In genomic region chr3:188948658-188949400, GRCh38 we compare ENCODE assay signal across 8 cellular contexts.
DNase-seq lines count a peak whose midpoint lies in the region; ATAC-seq and TF ChIP-seq lines count a peak whose summit lies in the region.

No MANE protein-coding gene starts in this region.

- H3K36me3 Mint-ChIP-seq in endothelial cell (ENCODE audit: low read depth, unreplicated experiment): peaks cover 13% of the 10 kb centered on the region
- H3K36me3 Mint-ChIP-seq in naive thymus-derived CD4-positive, alpha-beta T cell: no peaks in the 10 kb centered on the region

- TF ChIP-seq CTCF in endothelial cell (IDR thresholded peaks at IDR 0.05; ENCODE audit: unreplicated experiment): no peak

- POLR2A ChIA-PET in naive thymus-derived CD4-positive, alpha-beta T cell (lab: Charles Lee): no interaction called here

- H3K4me1 Mint-ChIP-seq in endothelial cell (ENCODE audit: unreplicated experiment): peaks cover 7% of the 10 kb centered on the region
- peaks cover 0 to 24% (median 4%) of the 10 kb centered on the region in 7 donors for H3K4me1 Mint-ChIP-seq in naive thymus-derived CD4-positive, alpha-beta T cell

- peak overlapping the region; percentile 39 for H3K27ac Mint-ChIP-seq in endothelial cell (ENCODE audit: unreplicated experiment)
- no peak overlapping the region for H3K27ac Mint-ChIP-seq in naive thymus-derived CD4-positive, alpha-beta T cell

- no peaks in the 10 kb centered on the region for H3K27me3 ChIP-seq in naive thymus-derived CD4-positive, alpha-beta T cell (ENCODE audit: control insufficient read depth in 2 of 2, insufficient read depth in 2 of 2, low read length in 2 of 2)

- ATAC-seq in naive thymus-derived CD4-positive, alpha-beta T cell: peak; percentile 74
- no peak for ATAC-seq in GM21367 (IDR thresholded peaks at IDR 0.05; ENCODE audit: unreplicated experiment)
- ATAC-seq in HG03460 (IDR thresholded peaks at IDR 0.05; ENCODE audit: unreplicated experiment): no peak
- ATAC-seq in GM19023 (IDR thresholded peaks at IDR 0.05; ENCODE audit: unreplicated experiment): no peak

- peak overlapping the region; percentile 45 for H3K4me3 Mint-ChIP-seq in endothelial cell (ENCODE audit: unreplicated experiment)
- H3K4me3 Mint-ChIP-seq in naive thymus-derived CD4-positive, alpha-beta T cell: peak overlapping the region in 3 of 10 donors; percentile 4 to 53 (median 22)

- no peaks in the 10 kb centered on the region for H3K9me3 ChIP-seq in naive thymus-derived CD4-positive, alpha-beta T cell (ENCODE audit: control insufficient read depth in 2 of 3, low read length in 3 of 3)

- no peaks in the 10 kb centered on the region for H3K36me3 ChIP-seq in naive thymus-derived CD4-positive, alpha-beta T cell (ENCODE audit: control insufficient read depth in 2 of 3, insufficient read depth in 3 of 3, low read length in 3 of 3)

- no peak overlapping the region for H3K4me3 ChIP-seq in naive thymus-derived CD4-positive, alpha-beta T cell (ENCODE audit: low read length)

- H3K9me3 Mint-ChIP-seq in endothelial cell (ENCODE audit: unreplicated experiment): no peaks in the 10 kb centered on the region
- H3K9me3 Mint-ChIP-seq in naive thymus-derived CD4-positive, alpha-beta T cell: no peaks in the 10 kb centered on the region

- no peak overlapping the region for H3K27ac ChIP-seq in naive thymus-derived CD4-positive, alpha-beta T cell (ENCODE audit: low read depth, low read length)

- H3K4me1 ChIP-seq in naive thymus-derived CD4-positive, alpha-beta T cell (ENCODE audit: control insufficient read depth in 2 of 2, insufficient read depth in 2 of 2, low read length in 2 of 2): no peaks in the 10 kb centered on the region

- CTCF ChIA-PET in naive thymus-derived CD4-positive, alpha-beta T cell (lab: Charles Lee): interaction anchor here (0.6 to 12.0 kb wide), 3 partner anchors 1003 to 1211 kb away, joined by 4 to 322 read pairs (median 5); no protein-coding TSS in a partner anchor

- peaks cover 19% of the 10 kb centered on the region for H3K27me3 Mint-ChIP-seq in endothelial cell (ENCODE audit: unreplicated experiment)
- H3K27me3 Mint-ChIP-seq in naive thymus-derived CD4-positive, alpha-beta T cell: peaks cover 4 to 19% (median 6%) of the 10 kb centered on the region in 5 donors

- DNase-seq in ELF-1 (ENCODE audit: low read depth, low spot score) (peak; percentile 28), NOMO-1 treated with dmso at 0.1 percent for 144 hours (lab: John Stamatoyannopoulos, UW; ENCODE audit: unreplicated experiment) (peak; percentile 94), endothelial cell (ENCODE audit: low spot score) (no peak), NCI-H187 treated with DMSO at 0.1 percent for 48 hours (lab: John Stamatoyannopoulos, UW) (no peak)
- DNase-seq in naive thymus-derived CD4-positive, alpha-beta T cell: no peak

- intact Hi-C loops in naive thymus-derived CD4-positive, alpha-beta T cell (cut with micrococcal nuclease): no loop called here

Comparison
In these comparisons a context has a peak if more than half of its experiments do, and no peak if none do; other contexts are left out.
1. DNase-seq: peak in ELF-1 (single experiment) and NOMO-1 treated with dmso at 0.1 percent for 144 hours (single experiment); none in endothelial cell (single experiment), naive thymus-derived CD4-positive, alpha-beta T cell (0 of 9) and NCI-H187 treated with DMSO at 0.1 percent for 48 hours (single experiment).